9 cellular contexts compared by ENCODE assay signal in genomic region chr19:6925801-6926751, GRCh38. TPM values are rescaled to one million over a fixed set of nuclear protein-coding genes. Genes with fewer than 3 reads are reported as not detected.
A peak's percentile ranks its signal among the peaks of the same experiment; 100 is the strongest.
DNase-seq lines count a peak whose midpoint lies in the region; ATAC-seq, FAIRE-seq and TF ChIP-seq lines count a peak whose summit lies in the region.
"Had no signal": no experiment of that assay in that cellular context is flagged by ENCODE, and none has a peak within 500 bp of the region (broad histone marks: within the 10 kb centered on the region; RNA-seq: fewer than 3 reads in every experiment).

No MANE protein-coding gene starts in this region.

- peak overlapping the region; percentile 63 for H3K4me3 Mint-ChIP-seq in natural killer cell treated with Interleukin-12 subunit alpha and Interleukin-12 subunit beta and Interleukin-15 and Interleukin-18, amount 100 ng/mL, for 72 hours

- H3K36me3 Mint-ChIP-seq in natural killer cell treated with Interleukin-12 subunit alpha and Interleukin-12 subunit beta and Interleukin-15 and Interleukin-18, amount 100 ng/mL, for 72 hours = no peaks in the 10 kb centered on the region

- no peak overlapping the region for H3K27ac Mint-ChIP-seq in natural killer cell treated with Interleukin-12 subunit alpha and Interleukin-12 subunit beta and Interleukin-15 and Interleukin-18, amount 100 ng/mL, for 72 hours

- no peak for FAIRE-seq in frontal cortex (lab: Jason Lieb, UNC)

- H3K27me3 ChIP-seq in DND-41 (ENCODE audit: insufficient read depth, low read length, poor library complexity) = no peaks in the 10 kb centered on the region

- no peaks in the 10 kb centered on the region for H3K4me1 ChIP-seq in DND-41 (ENCODE audit: insufficient read depth, low read length)

- H2AFZ ChIP-seq in DND-41 (ENCODE audit: low read depth, low read length) = no peak overlapping the region

- peak; percentile 24 for TF ChIP-seq CTCF in DND-41 (IDR thresholded peaks at IDR 0.05; ENCODE audit: borderline replicate concordance, extremely low read depth, low read length, poor library complexity, severe bottlenecking)

- CTCF ChIA-PET in HEK293T (lab: Yijun Ruan, JAX) = interaction anchor here (0.6 kb wide), 1 partner anchor 330 kb away, joined by 3 read pairs; no protein-coding TSS in a partner anchor

- H3K36me3 ChIP-seq in DND-41 (ENCODE audit: insufficient read depth, low read length) = no peaks in the 10 kb centered on the region

- H3K4me3 ChIP-seq in DND-41 (ENCODE audit: low read depth in 1 of 2, low read length in 2 of 2) = no peak overlapping the region

- no peak overlapping the region for H3K4me2 ChIP-seq in DND-41 (ENCODE audit: insufficient read depth, low read length)

- H3K79me2 ChIP-seq in DND-41 (ENCODE audit: insufficient read depth, low read length) = no peaks in the 10 kb centered on the region

- H4K20me1 ChIP-seq in DND-41 (ENCODE audit: insufficient read depth, low read length) = no peaks in the 10 kb centered on the region

- H3K27ac ChIP-seq in DND-41 (ENCODE audit: low read length) = no peak overlapping the region

- H3K9ac ChIP-seq in DND-41 (ENCODE audit: low read depth, low read length) = no peak overlapping the region

- no peaks in the 10 kb centered on the region for H3K9me3 ChIP-seq in DND-41 (ENCODE audit: insufficient read depth, low read length, severe bottlenecking)

- H3K4me1 Mint-ChIP-seq in natural killer cell treated with Interleukin-12 subunit alpha and Interleukin-12 subunit beta and Interleukin-15 and Interleukin-18, amount 100 ng/mL, for 72 hours (ENCODE audit: low read depth in 2 of 2) = peaks cover 0 to 9% of the 10 kb centered on the region in 2 donors

- no peak for DNase-seq in DND-41
- DNase-seq in HEK293T (ENCODE audit: extremely low spot score) = peak; percentile 26
- DNase-seq in activated CD4-positive, alpha-beta T cell treated with anti-CD3 and anti-CD28 coated beads, Interleukin-2, amount 50 U/mL, for 1 hour = peak; percentile 2
- DNase-seq in natural killer cell treated with Interleukin-12 subunit alpha and Interleukin-12 subunit beta and Interleukin-15 and Interleukin-18, amount 100 ng/mL, for 72 hours (ENCODE audit: low spot score) = no peak
- DNase-seq in frontal cortex (ENCODE audit: low spot score in 2 of 2) = no peak
- no peak for DNase-seq in germinal center (ENCODE audit: low spot score)
- DNase-seq: IMR-90 had no signal

- ATAC-seq in DND-41 (ENCODE audit: insufficient read depth, low read depth) (no peak), HG03097 (IDR thresholded peaks at IDR 0.05; ENCODE audit: low FRiP score, unreplicated experiment) (no peak), GM19463 (IDR thresholded peaks at IDR 0.05; ENCODE audit: unreplicated experiment) (no peak)
- ATAC-seq in natural killer cell treated with Interleukin-12 subunit alpha and Interleukin-12 subunit beta and Interleukin-15 and Interleukin-18, amount 100 ng/mL, for 72 hours = peak in 1 of 2 donors; percentile 49

- POLR2A ChIA-PET in HEK293T (lab: Yijun Ruan, JAX) = no interaction called here

- H3K27me3 Mint-ChIP-seq in natural killer cell treated with Interleukin-12 subunit alpha and Interleukin-12 subunit beta and Interleukin-15 and Interleukin-18, amount 100 ng/mL, for 72 hours = no peaks in the 10 kb centered on the region

- peaks cover 3% of the 10 kb centered on the region for H3K9me3 Mint-ChIP-seq in natural killer cell treated with Interleukin-12 subunit alpha and Interleukin-12 subunit beta and Interleukin-15 and Interleukin-18, amount 100 ng/mL, for 72 hours

TF ChIP-seq in HEK293T, 16 proteins besides CTCF, POLR2A, EP300 and RAD21:
- TF ChIP-seq PKNOX1 (IDR thresholded peaks at IDR 0.05) (no peak), L3MBTL2 (conservative IDR thresholded peaks at IDR 0.05) (no peak), TARDBP (IDR thresholded peaks at IDR 0.05) (no peak), CTBP1 (IDR thresholded peaks at IDR 0.05; ENCODE audit: borderline replicate concordance) (no peak), SUZ12 (IDR thresholded peaks at IDR 0.05) (no peak), FOXM1 (IDR thresholded peaks at IDR 0.05; ENCODE audit: borderline replicate concordance) (no peak), NFRKB (IDR thresholded peaks at IDR 0.05) (no peak)

RNA-seq across cellular contexts. Expression of gene ADGRE1, which starts 38.7 kb away (rescaled TPM):
- 1 to 10 TPM in 1 of 2 donors, under 1 TPM in 1; 1.00 to 2.0 TPM for total RNA-seq in natural killer cell treated with Interleukin-12 subunit alpha and Interleukin-12 subunit beta and Interleukin-15 and Interleukin-18, amount 100 ng/mL, for 72 hours
- total RNA-seq in frontal cortex = not detected
- total RNA-seq: IMR-90 had no signal

Comparison
In these comparisons a context has a peak if more than half of its experiments do, and no peak if none do; other contexts are left out.
1. DNase-seq: peak in HEK293T (single experiment) and activated CD4-positive, alpha-beta T cell treated with anti-CD3 and anti-CD28 coated beads, Interleukin-2, amount 50 U/mL, for 1 hour (single experiment); none in DND-41 (single experiment), natural killer cell treated with Interleukin-12 subunit alpha and Interleukin-12 subunit beta and Interleukin-15 and Interleukin-18, amount 100 ng/mL, for 72 hours (single experiment), frontal cortex (0 of 2) and germinal center (single experiment).